Comparison of ENCODE assay signal across 1 cellular context in the genomic region with DNA sequence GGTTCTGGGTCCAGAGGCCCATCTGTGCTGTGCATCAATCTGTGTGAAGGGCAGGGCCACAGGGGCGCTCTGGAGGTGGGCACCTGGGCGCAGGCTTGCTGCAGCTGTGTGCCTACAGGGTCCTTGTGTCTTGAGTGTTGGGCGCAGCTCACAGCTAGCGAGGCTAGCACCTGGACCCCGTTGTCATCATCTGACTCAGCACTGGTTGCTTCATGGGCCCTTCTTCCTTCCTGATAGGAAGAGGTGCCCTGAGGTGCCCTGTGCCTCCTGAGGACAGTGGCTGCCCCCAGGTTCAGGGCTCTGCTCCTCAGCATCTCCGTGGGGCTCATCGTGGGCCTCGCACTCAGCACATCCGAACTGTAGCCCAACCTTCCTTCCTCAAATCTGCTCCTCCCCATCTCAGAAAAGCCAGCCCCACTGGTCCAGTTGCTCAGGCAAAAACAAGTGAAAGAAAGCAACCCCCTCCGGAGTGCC.
TF ChIP-seq lines count a peak whose summit lies in the region.

No MANE protein-coding gene starts in this region.

TF ChIP-seq in H1, 55 proteins besides CTCF, POLR2A, EP300 and RAD21 (continued from another document):
- TF ChIP-seq TCF12 (IDR thresholded peaks at IDR 0.05; ENCODE audit: low read depth, low read length) (no peak), SIRT6 (IDR thresholded peaks at IDR 0.05; ENCODE audit: low read length) (no peak)
